In the genomic region with DNA sequence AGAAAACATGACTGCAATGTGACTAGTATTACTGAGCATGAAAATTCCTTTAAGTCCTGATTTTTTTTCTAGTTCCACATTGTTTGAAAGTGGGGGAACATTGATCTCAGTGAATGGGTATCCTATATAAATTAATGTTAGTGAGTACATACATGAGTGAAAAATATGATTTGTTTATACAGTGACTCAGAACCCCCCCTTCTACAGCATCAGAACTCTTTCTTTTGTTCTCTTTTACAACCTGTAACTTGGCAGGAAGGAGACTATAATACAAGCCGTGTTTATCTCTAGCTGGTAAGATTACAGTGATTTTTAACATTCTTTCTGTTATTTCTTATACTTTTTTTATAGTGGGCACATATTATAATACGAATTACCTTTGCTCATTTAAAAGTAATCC, we compare ENCODE assay signal across 23 cellular contexts.
"Had no signal": no experiment of that assay in that cellular context is flagged by ENCODE, and none has a peak within 500 bp of the region (broad histone marks: within the 10 kb centered on the region; RNA-seq: fewer than 3 reads in every experiment).

No MANE protein-coding gene starts in this region.

- H3K9me3 ChIP-seq: body of pancreas, lower lobe of right lung, pancreas, stomach had no signal

- H3K36me3 ChIP-seq: lower lobe of right lung, pancreas, stomach had no signal

- H3K4me1 ChIP-seq: body of pancreas, foreskin keratinocyte, lower lobe of right lung, pancreas had no signal

- H3K4me3 ChIP-seq: body of pancreas, dorsolateral prefrontal cortex, lower lobe of right lung, pancreas, stomach had no signal

- H3K27ac ChIP-seq: body of pancreas, epithelial cell of prostate, foreskin keratinocyte, lower lobe of right lung, pancreas, stomach had no signal

- H3K27me3 ChIP-seq: body of pancreas, dorsolateral prefrontal cortex, foreskin keratinocyte, pancreas, stomach had no signal

- DNase-seq: activated B cell treated with CpG ODN at 0.5 μM for 24 hours; activated CD4-positive, alpha-beta memory T cell treated with anti-CD3 and anti-CD28 coated beads, Interleukin-2, amount 10 ng/mL, durations not matched to agents 7 days and 5 days; activated CD4-positive, alpha-beta T cell treated with anti-CD3 and anti-CD28 coated beads for 48 hours; activated CD8-positive, alpha-beta memory T cell treated with anti-CD3 and anti-CD28 coated beads, Interleukin-2, amount 10 ng/mL, durations not matched to agents 7 days and 5 days; activated naive CD4-positive, alpha-beta T cell; activated naive CD8-positive, alpha-beta T cell treated with anti-CD3 and anti-CD28 coated beads for 36 hours; amniotic stem cell; body of pancreas; foreskin keratinocyte; hippocampal formation; islet precursor cell; lower lobe of right lung; natural killer cell; pancreas; stimulated activated CD4-positive, alpha-beta T cell treated with anti-CD3 and anti-CD28 coated beads, Interleukin-4, amount 100 ng/mL, for 24 hours; stomach; trophoblast cell had no signal

- ATAC-seq: activated CD8-positive, alpha-beta memory T cell treated with anti-CD3 and anti-CD28 coated beads, Interleukin-2, amount 10 ng/mL, durations not matched to agents 7 days and 5 days; activated T-helper 17 cell treated with anti-CD3 and anti-CD28 coated beads, Interleukin-2, amount 50 U/mL, for 72 hours; body of pancreas; foreskin keratinocyte; lower lobe of right lung; natural killer cell; pancreas; sciatic nerve; stimulated activated effector memory CD8-positive, alpha-beta T cell treated with anti-CD3 and anti-CD28 coated beads, Interleukin-12 subunit alpha, Interleukin-12 subunit beta, amount 100 ng/mL, for 72 hours had no signal

- FAIRE-seq: pancreas, TTC549 had no signal
